8 cellular contexts compared by ENCODE assay signal in the genomic region with DNA sequence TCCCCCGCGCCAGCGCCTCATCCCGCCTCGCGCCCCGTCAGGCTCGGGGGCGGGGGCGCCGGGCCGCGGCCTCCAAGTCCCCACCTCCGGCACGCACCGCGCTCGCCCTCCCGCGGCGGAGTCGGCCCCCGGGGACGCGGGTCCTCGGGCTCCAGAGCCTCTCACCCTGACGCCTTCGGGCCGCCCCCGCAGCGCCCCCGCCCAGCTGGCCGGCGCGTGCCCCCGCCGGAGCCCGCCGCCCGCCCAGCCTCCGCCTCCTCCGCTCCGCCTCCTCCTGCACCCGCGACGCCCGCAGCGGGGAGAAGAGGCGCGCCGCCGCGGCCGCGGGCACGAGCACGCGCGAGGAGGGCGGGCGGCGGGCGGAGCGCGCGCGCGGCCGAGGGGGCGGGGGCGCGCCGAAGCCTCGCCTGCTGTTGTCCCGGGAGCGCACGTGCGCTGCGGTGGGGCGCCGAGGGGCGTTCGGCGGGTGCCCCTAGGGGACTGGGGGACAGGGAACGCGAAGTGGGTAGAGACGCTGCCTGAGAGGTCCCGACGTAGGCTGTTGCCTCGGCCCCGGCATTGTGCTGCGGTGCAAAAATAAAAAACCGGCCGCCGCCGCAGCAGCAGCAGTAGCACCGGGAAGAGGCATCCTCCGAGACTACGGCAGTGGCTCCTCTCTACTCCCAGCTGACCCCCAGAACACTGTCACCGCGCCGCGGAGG.
DNase-seq lines count a peak whose midpoint lies in the region; ATAC-seq and TF ChIP-seq lines count a peak whose summit lies in the region.

No MANE protein-coding gene starts in this region.

- no peaks in the 10 kb centered on the region for H3K9me3 ChIP-seq in ectodermal cell (ENCODE audit: control insufficient read depth, low read length)
- H3K9me3 ChIP-seq in lung (ENCODE audit: control insufficient read depth in 2 of 2, insufficient read depth in 1 of 2, low read length in 1 of 2), result no peaks in the 10 kb centered on the region

- 0% methylated on average over 101 to 103 of the region's 103 CpGs for WGBS in ectodermal cell, 2 experiments
- 0 to 1% methylated on average over 49 to 103 of the region's 103 CpGs for WGBS in lung, 2 donors

- CTCF ChIA-PET in activated CD4-positive, alpha-beta memory T cell treated with anti-CD3 and anti-CD28 coated beads, Interleukin-2, amount 10 ng/mL, durations not matched to agents 7 days and 5 days (lab: Charles Lee), result no interaction called here

- POLR2A ChIA-PET in activated CD4-positive, alpha-beta memory T cell treated with anti-CD3 and anti-CD28 coated beads, Interleukin-2, amount 10 ng/mL, durations not matched to agents 7 days and 5 days (lab: Charles Lee), result no interaction called here

- peak overlapping the region; percentile 25; the same call in 1 of the 2 replicates for H3K4me3 ChIP-seq in GM08714 (ENCODE audit: low read length)
- H3K4me3 ChIP-seq in ectodermal cell (ENCODE audit: insufficient read depth, low read depth, low read length), result peak overlapping the region; percentile 56
- H3K4me3 ChIP-seq in lung, result peak overlapping the region; percentile 70

- H3K4me3 Mint-ChIP-seq in activated CD4-positive, alpha-beta memory T cell treated with anti-CD3 and anti-CD28 coated beads, Interleukin-2, amount 10 ng/mL, durations not matched to agents 7 days and 5 days, result peak overlapping the region; percentile 68

- no peaks in the 10 kb centered on the region for H3K36me3 Mint-ChIP-seq in activated CD4-positive, alpha-beta memory T cell treated with anti-CD3 and anti-CD28 coated beads, Interleukin-2, amount 10 ng/mL, durations not matched to agents 7 days and 5 days (ENCODE audit: low read depth)

- peaks cover 21% of the 10 kb centered on the region for H3K27me3 ChIP-seq in ectodermal cell (ENCODE audit: control insufficient read depth, insufficient read depth, low read length, poor library complexity, severe bottlenecking)
- H3K27me3 ChIP-seq in lung (ENCODE audit: control insufficient read depth, insufficient read depth), result no peaks in the 10 kb centered on the region

- H3K36me3 ChIP-seq in ectodermal cell (ENCODE audit: control insufficient read depth, insufficient read depth, low read length) (no peaks in the 10 kb centered on the region), lung (ENCODE audit: control insufficient read depth in 2 of 2, insufficient read depth in 2 of 2, low read length in 2 of 2) (no peaks in the 10 kb centered on the region)

- peaks cover 23% of the 10 kb centered on the region for H3K4me1 Mint-ChIP-seq in activated CD4-positive, alpha-beta memory T cell treated with anti-CD3 and anti-CD28 coated beads, Interleukin-2, amount 10 ng/mL, durations not matched to agents 7 days and 5 days

- no peaks in the 10 kb centered on the region for H3K9me3 Mint-ChIP-seq in activated CD4-positive, alpha-beta memory T cell treated with anti-CD3 and anti-CD28 coated beads, Interleukin-2, amount 10 ng/mL, durations not matched to agents 7 days and 5 days

- peak; percentile 57 for DNase-seq in NCI-H2196 treated with DMSO at 0.1 percent for 48 hours (lab: John Stamatoyannopoulos, UW; ENCODE audit: unreplicated experiment)
- peak; percentile 71 for DNase-seq in activated CD4-positive, alpha-beta memory T cell treated with anti-CD3 and anti-CD28 coated beads, Interleukin-2, amount 10 ng/mL, durations not matched to agents 7 days and 5 days
- DNase-seq in lung (ENCODE audit: low spot score), result peak; percentile 73
- DNase-seq in stimulated activated CD4-positive, alpha-beta T cell treated with anti-CD3 and anti-CD28 coated beads, Interleukin-4, amount 100 ng/mL, for 48 hours (ENCODE audit: low read depth in 2 of 2), result peak; percentile 45 to 47

- no peak for TF ChIP-seq CTCF in lung (IDR thresholded peaks at IDR 0.05; ENCODE audit: control extremely low read depth, extremely low read depth)

- H3K4me1 ChIP-seq in ectodermal cell (ENCODE audit: control insufficient read depth, insufficient read depth, low read length) (peaks cover 24% of the 10 kb centered on the region), lung (ENCODE audit: control insufficient read depth in 2 of 2, insufficient read depth in 2 of 2, low read length in 2 of 2) (peaks cover 6 to 9% of the 10 kb centered on the region in 2 donors)

- ATAC-seq in HG02973 (IDR thresholded peaks at IDR 0.05; ENCODE audit: unreplicated experiment) (peak; percentile 57), lung (ENCODE audit: insufficient read depth, low FRiP score) (peak; percentile 91), HG03025 (IDR thresholded peaks at IDR 0.05; ENCODE audit: low FRiP score, unreplicated experiment) (no peak)

- no peak overlapping the region for H3K27ac Mint-ChIP-seq in activated CD4-positive, alpha-beta memory T cell treated with anti-CD3 and anti-CD28 coated beads, Interleukin-2, amount 10 ng/mL, durations not matched to agents 7 days and 5 days

- H3K27ac ChIP-seq in ectodermal cell (ENCODE audit: insufficient read depth, low read depth, low read length, poor library complexity, severe bottlenecking) (no peak overlapping the region), lung (ENCODE audit: low read depth in 1 of 2, low read length in 1 of 2) (peak overlapping the region in 1 of 2 donors; percentile 76)

- peaks cover 50% of the 10 kb centered on the region for H3K27me3 Mint-ChIP-seq in activated CD4-positive, alpha-beta memory T cell treated with anti-CD3 and anti-CD28 coated beads, Interleukin-2, amount 10 ng/mL, durations not matched to agents 7 days and 5 days
